In the genomic region with DNA sequence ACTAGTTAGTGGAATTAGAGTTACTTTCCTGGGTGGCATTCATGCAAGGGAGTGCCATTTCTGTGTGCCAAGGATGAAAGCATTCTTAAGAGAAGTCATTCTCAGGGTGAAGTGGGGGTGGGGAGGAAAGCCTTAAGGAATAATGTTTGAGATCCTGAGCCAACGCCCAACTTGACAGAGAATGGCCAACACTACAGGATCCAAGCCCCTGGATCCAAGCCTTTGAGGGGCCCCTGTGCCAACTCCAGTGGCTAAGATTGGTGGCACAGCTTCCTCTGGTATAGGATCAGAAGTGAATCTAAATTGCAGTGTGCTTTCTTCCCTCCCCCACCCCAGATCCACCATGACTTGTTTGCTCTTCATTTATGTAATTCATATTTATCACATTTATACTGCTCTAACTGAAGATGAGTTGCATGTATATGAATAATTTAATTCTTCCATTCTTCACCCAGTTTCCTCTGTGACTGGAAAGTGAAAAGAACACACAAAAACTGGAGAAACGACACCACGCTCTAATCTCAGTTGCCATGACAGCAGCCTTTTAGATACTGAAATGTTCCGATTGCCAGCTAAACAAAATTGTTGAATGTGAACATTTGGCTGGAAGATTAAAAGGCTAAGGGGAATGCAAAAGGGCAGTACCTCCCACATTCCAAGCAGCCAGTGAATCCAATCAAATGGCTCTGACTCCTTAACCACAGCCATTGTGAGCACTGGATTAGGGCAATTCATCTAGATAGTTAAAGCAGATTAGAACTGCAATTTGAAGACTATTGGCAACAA, we compare ENCODE assay signal across 8 cellular contexts. TPM values are rescaled to one million over a fixed set of nuclear protein-coding genes. Genes with fewer than 3 reads are reported as not detected.
DNase-seq lines count a peak whose midpoint lies in the region; ATAC-seq and TF ChIP-seq lines count a peak whose summit lies in the region.

No MANE protein-coding gene starts in this region.

- 9 to 10% methylated on average over 4 of the region's 4 CpGs for WGBS in GM23248 (ENCODE audit: low coverage in 1 of 2, low lambda C conversion rate in 2 of 2, missing lambda C conversion rate in 2 of 2), 2 experiments

- 0 out of 2 replicates have a peak, but pooled peaks cover 5% of the 10 kb centered on the region for H3K79me2 ChIP-seq in GM23248 (ENCODE audit: insufficient read depth)

- peak overlapping the region; percentile 30 for H3K27ac ChIP-seq in GM23248

- no peaks in the 10 kb centered on the region for H3K27me3 ChIP-seq in GM23248 (replicated peaks; ENCODE audit: insufficient read depth)

- H3K9me3 ChIP-seq in GM23248 (ENCODE audit: low read depth), result no peaks in the 10 kb centered on the region

- no peaks in the 10 kb centered on the region for H4K20me1 ChIP-seq in GM23248 (ENCODE audit: insufficient read depth)

- no peak overlapping the region for H3K9ac ChIP-seq in GM23248

- H3F3A ChIP-seq in GM23248 (ENCODE audit: insufficient read depth), result peaks cover 46% of the 10 kb centered on the region

- no peaks in the 10 kb centered on the region for H3K9me2 ChIP-seq in GM23248 (ENCODE audit: insufficient read depth)

- no peak for ATAC-seq in GM21737 (IDR thresholded peaks at IDR 0.05; ENCODE audit: unreplicated experiment)

- DNase-seq in GM23248 (peak; percentile 87), fibroblast of gingiva (ENCODE audit: low read depth) (peak; percentile 85), retinal pigment epithelial cell (ENCODE audit: low read depth) (peak; percentile 100), NCI-H128 (lab: John Stamatoyannopoulos, UW; ENCODE audit: unreplicated experiment) (no peak), T-helper 1 cell (no peak)
- DNase-seq in stimulated activated CD8-positive, alpha-beta memory T cell treated with anti-CD3 and anti-CD28 coated beads, Interleukin-4, amount 100 ng/mL, for 48 hours, result no peak

- H3K4me1 ChIP-seq in GM23248 (ENCODE audit: insufficient read depth), result peaks cover 61% of the 10 kb centered on the region

- no peaks in the 10 kb centered on the region for H3K36me3 ChIP-seq in GM23248 (ENCODE audit: low read depth)

- TF ChIP-seq CTCF in retinal pigment epithelial cell (conservative IDR thresholded peaks at IDR 0.05; ENCODE audit: low read depth, low read length), result no peak

- H2AFZ ChIP-seq in GM23248, result no peak overlapping the region

- H3K4me3 ChIP-seq in GM23248 (peak overlapping the region; percentile 94), retinal pigment epithelial cell (ENCODE audit: low read length) (peak overlapping the region; percentile 61)

- in situ Hi-C loops in GM23248 (cut with MboI), result no loop called here

- H3K4me2 ChIP-seq in GM23248 (ENCODE audit: unreplicated experiment), result peak overlapping the region; percentile 100

TF ChIP-seq in PFSK-1, 5 proteins besides CTCF, POLR2A, EP300 and RAD21:
- no peak for TF ChIP-seq FOXP2 (optimal IDR thresholded peaks at IDR 0.05; ENCODE audit: borderline replicate concordance, extremely low read depth, extremely low read length, insufficient read depth)
- 0 out of 2 replicates have a peak, but pooled peaks have one; percentile 51 for TF ChIP-seq TAF1 (IDR thresholded peaks at IDR 0.05; ENCODE audit: borderline replicate concordance, insufficient read depth, low read length)
- TF ChIP-seq POLR2AphosphoS5 (IDR thresholded peaks at IDR 0.05; ENCODE audit: low read depth, low read length), result 0 out of 2 replicates have a peak, but pooled peaks have one; percentile 44
- no peak for TF ChIP-seq SIN3A (IDR thresholded peaks at IDR 0.05; ENCODE audit: borderline replicate concordance, insufficient read depth, low read length)
- TF ChIP-seq, protein P1, sequence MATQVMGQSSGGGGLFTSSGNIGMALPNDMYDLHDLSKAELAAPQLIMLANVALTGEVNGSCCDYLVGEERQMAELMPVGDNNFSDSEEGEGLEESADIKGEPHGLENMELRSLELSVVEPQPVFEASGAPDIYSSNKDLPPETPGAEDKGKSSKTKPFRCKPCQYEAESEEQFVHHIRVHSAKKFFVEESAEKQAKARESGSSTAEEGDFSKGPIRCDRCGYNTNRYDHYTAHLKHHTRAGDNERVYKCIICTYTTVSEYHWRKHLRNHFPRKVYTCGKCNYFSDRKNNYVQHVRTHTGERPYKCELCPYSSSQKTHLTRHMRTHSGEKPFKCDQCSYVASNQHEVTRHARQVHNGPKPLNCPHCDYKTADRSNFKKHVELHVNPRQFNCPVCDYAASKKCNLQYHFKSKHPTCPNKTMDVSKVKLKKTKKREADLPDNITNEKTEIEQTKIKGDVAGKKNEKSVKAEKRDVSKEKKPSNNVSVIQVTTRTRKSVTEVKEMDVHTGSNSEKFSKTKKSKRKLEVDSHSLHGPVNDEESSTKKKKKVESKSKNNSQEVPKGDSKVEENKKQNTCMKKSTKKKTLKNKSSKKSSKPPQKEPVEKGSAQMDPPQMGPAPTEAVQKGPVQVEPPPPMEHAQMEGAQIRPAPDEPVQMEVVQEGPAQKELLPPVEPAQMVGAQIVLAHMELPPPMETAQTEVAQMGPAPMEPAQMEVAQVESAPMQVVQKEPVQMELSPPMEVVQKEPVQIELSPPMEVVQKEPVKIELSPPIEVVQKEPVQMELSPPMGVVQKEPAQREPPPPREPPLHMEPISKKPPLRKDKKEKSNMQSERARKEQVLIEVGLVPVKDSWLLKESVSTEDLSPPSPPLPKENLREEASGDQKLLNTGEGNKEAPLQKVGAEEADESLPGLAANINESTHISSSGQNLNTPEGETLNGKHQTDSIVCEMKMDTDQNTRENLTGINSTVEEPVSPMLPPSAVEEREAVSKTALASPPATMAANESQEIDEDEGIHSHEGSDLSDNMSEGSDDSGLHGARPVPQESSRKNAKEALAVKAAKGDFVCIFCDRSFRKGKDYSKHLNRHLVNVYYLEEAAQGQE (IDR thresholded peaks at IDR 0.05; ENCODE audit: insufficient read depth in 1 of 2, low read depth in 2 of 2, low read length in 2 of 2), result no peak

RNA-seq across cellular contexts. Expression of a gene that starts 4.5 kb away (rescaled TPM):
- 2.1 and 2.4 TPM in 2 replicates for total RNA-seq in GM23248 (2014; rRNA removed; shearing (Covaris generic))
- 1.1 and 1.4 TPM in 2 replicates for polyA plus RNA-seq in GM23248 (2016; fragmentation: Nextera tagmentation; extraction: Ambion mirVana)
- polyA plus RNA-seq in PFSK-1 (2012; ENCODE audit: insufficient read length, low read depth), result 8.0 TPM

Comparison
In these comparisons a context has a peak if more than half of its experiments do, and no peak if none do; other contexts are left out.
1. DNase-seq: peak in GM23248 (single experiment), fibroblast of gingiva (single experiment) and retinal pigment epithelial cell (single experiment); none in stimulated activated CD8-positive, alpha-beta memory T cell treated with anti-CD3 and anti-CD28 coated beads, Interleukin-4, amount 100 ng/mL, for 48 hours (single experiment), NCI-H128 (single experiment) and T-helper 1 cell (0 of 5).